8 cellular contexts compared by ENCODE assay signal in genomic region chr12:104136577-104136976, GRCh38. TPM values are rescaled to one million over a fixed set of nuclear protein-coding genes. Genes with fewer than 3 reads are reported as not detected.
DNase-seq lines count a peak whose midpoint lies in the region; ATAC-seq and TF ChIP-seq lines count a peak whose summit lies in the region.

No MANE protein-coding gene starts in this region.

- peaks cover 8% of the 10 kb centered on the region for H3K36me3 Mint-ChIP-seq in WTC11

- no peaks in the 10 kb centered on the region for H3K9me3 Mint-ChIP-seq in WTC11

- DNase-seq in DMS79 treated with DMSO at 0.1 percent for 48 hours (lab: John Stamatoyannopoulos, UW) (peak; percentile 9), DMS79 (lab: John Stamatoyannopoulos, UW) (no peak), WTC11 (ENCODE audit: low spot score) (no peak), right cardiac atrium (no peak), stomach (no peak), cortex of kidney (lab: John Stamatoyannopoulos, UW) (no peak), erythroblast (lab: John Stamatoyannopoulos, UW) (no peak)

- H3K27ac ChIP-seq in right cardiac atrium (ENCODE audit: low read length) = no peak overlapping the region
- H3K27ac ChIP-seq in stomach = peak overlapping the region in 3 of 5 donors; percentile 86 to 97 (median 93)

- no peak for TF ChIP-seq POLR2A in stomach (IDR thresholded peaks at IDR 0.05)
- TF ChIP-seq POLR2A in erythroblast (IDR thresholded peaks at IDR 0.05; ENCODE audit: low read length) = no peak

- peaks cover 0 to 28% (median 27%) of the 10 kb centered on the region in 4 donors for H3K36me3 ChIP-seq in stomach

- TF ChIP-seq CTCF in WTC11 (IDR thresholded peaks at IDR 0.05) (no peak), stomach (IDR thresholded peaks at IDR 0.05) (no peak)

- intact Hi-C loops in right cardiac atrium (cut with DNase I) = no loop called here
- intact Hi-C loops in stomach (cut with DNase I; ENCODE audit: low total_unique reads) = no loop called here

- POLR2A ChIA-PET in WTC11 (lab: Charles Lee) = no interaction called here

- peaks cover 14% of the 10 kb centered on the region for H3K4me1 ChIP-seq in right cardiac atrium (ENCODE audit: control insufficient read depth, insufficient read depth, low read length)
- H3K4me1 ChIP-seq in stomach = peaks cover 30 to 61% (median 40%) of the 10 kb centered on the region in 4 donors

- H3K9me3 ChIP-seq in right cardiac atrium (ENCODE audit: control insufficient read depth, low read length) (no peaks in the 10 kb centered on the region), stomach (no peaks in the 10 kb centered on the region)

- H3K4me3 Mint-ChIP-seq in WTC11 = peak overlapping the region; percentile 84

- peaks cover 20% of the 10 kb centered on the region for H3K4me1 Mint-ChIP-seq in WTC11

- H3K27me3 Mint-ChIP-seq in WTC11 (ENCODE audit: low read depth) = peaks cover 26% of the 10 kb centered on the region

- TF ChIP-seq EP300 in stomach (IDR thresholded peaks at IDR 0.05) = no peak

- peak overlapping the region; percentile 82 for H3K27ac Mint-ChIP-seq in WTC11

- no peak for ATAC-seq in WTC11
- ATAC-seq in right cardiac atrium = no peak
- no peak for ATAC-seq in activated CD4-positive, CD25-positive, alpha-beta regulatory T cell treated with anti-CD3 and anti-CD28 coated beads, Interleukin-2, amount 50 U/mL, for 24 hours

- H3K27me3 ChIP-seq in right cardiac atrium (ENCODE audit: control insufficient read depth, insufficient read depth) (no peaks in the 10 kb centered on the region), stomach (no peaks in the 10 kb centered on the region)

- H3K4me3 ChIP-seq in right cardiac atrium (ENCODE audit: low read length) (peak overlapping the region; percentile 98), stomach (peak overlapping the region; percentile 76 to 89 (median 84))

- CTCF ChIA-PET in WTC11 (lab: Charles Lee) = interaction anchor here (0.6 kb wide), 1 partner anchor 28 kb away, joined by 3 read pairs; no protein-coding TSS in a partner anchor

TF ChIP-seq in WTC11, 78 proteins besides CTCF, POLR2A, EP300 and RAD21:
- TF ChIP-seq TCF7 (CRISPR knock-in tag; IDR thresholded peaks at IDR 0.05; ENCODE audit: low read depth) (no peak), ERG (CRISPR knock-in tag; IDR thresholded peaks at IDR 0.05) (no peak), IRF1 (CRISPR knock-in tag; IDR thresholded peaks at IDR 0.05) (no peak), ZNF281 (CRISPR knock-in tag; IDR thresholded peaks at IDR 0.05) (no peak), ZNF121 (CRISPR knock-in tag; IDR thresholded peaks at IDR 0.05) (no peak), HMGXB4 (CRISPR knock-in tag; IDR thresholded peaks at IDR 0.05) (no peak), USF1 (CRISPR knock-in tag; IDR thresholded peaks at IDR 0.05) (no peak), E2F4 (CRISPR knock-in tag; IDR thresholded peaks at IDR 0.05; ENCODE audit: borderline replicate concordance, low read depth) (no peak), ATF3 (CRISPR knock-in tag; conservative IDR thresholded peaks at IDR 0.05) (no peak), CDX4 (CRISPR knock-in tag; IDR thresholded peaks at IDR 0.05; ENCODE audit: borderline replicate concordance) (no peak), TEAD1 (CRISPR knock-in tag; IDR thresholded peaks at IDR 0.05) (no peak), FOXP1 (CRISPR knock-in tag; IDR thresholded peaks at IDR 0.05; ENCODE audit: borderline replicate concordance) (no peak), ZNF396 (CRISPR knock-in tag; IDR thresholded peaks at IDR 0.05; ENCODE audit: borderline replicate concordance) (no peak), ZMAT4 (CRISPR knock-in tag; IDR thresholded peaks at IDR 0.05) (no peak)

RNA-seq across cellular contexts. Expression of gene NFYB, which starts 1.4 kb away (rescaled TPM):
- total RNA-seq in WTC11 (2021) = 33.0 to 36.0 TPM (median 34.6 TPM) in 3 replicates
- total RNA-seq in right cardiac atrium = 10 to 100 TPM; 38.7 to 57.9 (median 48.6) TPM
- 36.6 TPM for polyA plus RNA-seq in right cardiac atrium
- 10 to 100 TPM in 3 of 5 donors, 1 to 10 TPM in 2; 1.4 to 47.5 (median 19.1) TPM for total RNA-seq in stomach
- polyA plus RNA-seq in stomach = 10 to 100 TPM; 19.2 to 26.4 (median 20.9) TPM
